ENCODE assay signal across 8 cellular contexts in genomic region chr2:127064642-127065250, GRCh38. TPM values are rescaled to one million over a fixed set of nuclear protein-coding genes. Genes with fewer than 3 reads are reported as not detected.
A peak's percentile ranks its signal among the peaks of the same experiment; 100 is the strongest.
DNase-seq lines count a peak whose midpoint lies in the region; ATAC-seq and TF ChIP-seq lines count a peak whose summit lies in the region.

No MANE protein-coding gene starts in this region.

- DNase-seq in NCI-H460 (ENCODE audit: extremely low read depth, low read depth) (peak; percentile 95), epithelial cell of esophagus (ENCODE audit: low read depth) (peak; percentile 97), myocyte (ENCODE audit: low read depth) (peak; percentile 99), NCI-H2081 (lab: John Stamatoyannopoulos, UW) (no peak)
- peak; percentile 61 for DNase-seq in activated CD8-positive, alpha-beta T cell treated with anti-CD3 and anti-CD28 coated beads, Interleukin-2, amount 10 ng/mL, durations not matched to agents 7 days and 5 days

- ATAC-seq in GM18499 (IDR thresholded peaks at IDR 0.05; ENCODE audit: insufficient read depth, unreplicated experiment) (peak; percentile 81), HG02642 (IDR thresholded peaks at IDR 0.05; ENCODE audit: poor library complexity, unreplicated experiment) (peak; percentile 92)
- ATAC-seq in activated CD8-positive, alpha-beta T cell treated with anti-CD3 and anti-CD28 coated beads, Interleukin-2, amount 10 ng/mL, durations not matched to agents 7 days and 5 days = peak; percentile 68
- peak; percentile 72 for ATAC-seq in stimulated activated memory B cell treated with anti-CD40 and anti-IgM and Interleukin-4, amounts not matched to agents 10 μg/mL and 1 μg/mL and 100 μg/mL, for 72 hours

- POLR2A ChIA-PET in activated CD8-positive, alpha-beta T cell treated with anti-CD3 and anti-CD28 coated beads, Interleukin-2, amount 10 ng/mL, durations not matched to agents 7 days and 5 days (lab: Charles Lee) = interaction anchor here (1.2 to 1.8 kb wide), 2 partner anchors 10 to 16 kb away, joined by 4 read pairs; no protein-coding TSS in a partner anchor

- peaks cover 28% of the 10 kb centered on the region for H3K4me1 Mint-ChIP-seq in activated CD8-positive, alpha-beta T cell treated with anti-CD3 and anti-CD28 coated beads, Interleukin-2, amount 10 ng/mL, durations not matched to agents 7 days and 5 days (ENCODE audit: low read depth)
- peaks cover 38% of the 10 kb centered on the region for H3K4me1 Mint-ChIP-seq in stimulated activated memory B cell treated with anti-CD40 and anti-IgM and Interleukin-4, amounts not matched to agents 10 μg/mL and 1 μg/mL and 100 μg/mL, for 72 hours

- CTCF ChIA-PET in activated CD8-positive, alpha-beta T cell treated with anti-CD3 and anti-CD28 coated beads, Interleukin-2, amount 10 ng/mL, durations not matched to agents 7 days and 5 days (lab: Charles Lee) = interaction anchor here (0.8 to 1.6 kb wide), 2 partner anchors 20 to 35 kb away, joined by 3 to 5 read pairs; no protein-coding TSS in a partner anchor

- no peaks in the 10 kb centered on the region for H3K27me3 Mint-ChIP-seq in activated CD8-positive, alpha-beta T cell treated with anti-CD3 and anti-CD28 coated beads, Interleukin-2, amount 10 ng/mL, durations not matched to agents 7 days and 5 days (ENCODE audit: low read depth)
- H3K27me3 Mint-ChIP-seq in stimulated activated memory B cell treated with anti-CD40 and anti-IgM and Interleukin-4, amounts not matched to agents 10 μg/mL and 1 μg/mL and 100 μg/mL, for 72 hours = no peaks in the 10 kb centered on the region

- H3K4me3 Mint-ChIP-seq in activated CD8-positive, alpha-beta T cell treated with anti-CD3 and anti-CD28 coated beads, Interleukin-2, amount 10 ng/mL, durations not matched to agents 7 days and 5 days = no peak overlapping the region
- no peak overlapping the region for H3K4me3 Mint-ChIP-seq in stimulated activated memory B cell treated with anti-CD40 and anti-IgM and Interleukin-4, amounts not matched to agents 10 μg/mL and 1 μg/mL and 100 μg/mL, for 72 hours

- no peak for TF ChIP-seq CTCF in epithelial cell of esophagus (IDR thresholded peaks at IDR 0.05; ENCODE audit: insufficient read depth, low read depth, low read length, missing control alignments)

- peak overlapping the region; percentile 39 for H3K27ac Mint-ChIP-seq in activated CD8-positive, alpha-beta T cell treated with anti-CD3 and anti-CD28 coated beads, Interleukin-2, amount 10 ng/mL, durations not matched to agents 7 days and 5 days
- H3K27ac Mint-ChIP-seq in stimulated activated memory B cell treated with anti-CD40 and anti-IgM and Interleukin-4, amounts not matched to agents 10 μg/mL and 1 μg/mL and 100 μg/mL, for 72 hours = peak overlapping the region; percentile 79

- H3K9me3 Mint-ChIP-seq in activated CD8-positive, alpha-beta T cell treated with anti-CD3 and anti-CD28 coated beads, Interleukin-2, amount 10 ng/mL, durations not matched to agents 7 days and 5 days (ENCODE audit: insufficient read depth) = no peaks in the 10 kb centered on the region
- no peaks in the 10 kb centered on the region for H3K9me3 Mint-ChIP-seq in stimulated activated memory B cell treated with anti-CD40 and anti-IgM and Interleukin-4, amounts not matched to agents 10 μg/mL and 1 μg/mL and 100 μg/mL, for 72 hours

- no peak overlapping the region for H3K4me3 ChIP-seq in epithelial cell of esophagus (ENCODE audit: low read length)

- H3K36me3 Mint-ChIP-seq in activated CD8-positive, alpha-beta T cell treated with anti-CD3 and anti-CD28 coated beads, Interleukin-2, amount 10 ng/mL, durations not matched to agents 7 days and 5 days (ENCODE audit: low read depth) = peaks cover 29% of the 10 kb centered on the region
- H3K36me3 Mint-ChIP-seq in stimulated activated memory B cell treated with anti-CD40 and anti-IgM and Interleukin-4, amounts not matched to agents 10 μg/mL and 1 μg/mL and 100 μg/mL, for 72 hours = peaks cover 51% of the 10 kb centered on the region

RNA-seq across cellular contexts. Expression of gene BIN1, which starts 42.2 kb away (rescaled TPM):
- 50.7 and 60.4 TPM in 2 replicates for total RNA-seq in NCI-H460 (2014; rRNA removed; shearing (Covaris generic))
- polyA plus RNA-seq in NCI-H460 (2014; cell fraction: nucleus; rRNA removed) = 98.6 and 131 TPM in 2 replicates
- 100 to 1,000 TPM; 125 to 127 TPM for total RNA-seq in activated CD8-positive, alpha-beta T cell treated with anti-CD3 and anti-CD28 coated beads, Interleukin-2, amount 10 ng/mL, durations not matched to agents 7 days and 5 days
- total RNA-seq in myocyte = 3,190 and 3,208 TPM in 2 replicates
- 771 TPM for polyA plus RNA-seq in myocyte (2012)

Comparison
In these comparisons a context has a peak if more than half of its experiments do, and no peak if none do; other contexts are left out.
1. DNase-seq: peak in NCI-H460 (single experiment), activated CD8-positive, alpha-beta T cell treated with anti-CD3 and anti-CD28 coated beads, Interleukin-2, amount 10 ng/mL, durations not matched to agents 7 days and 5 days (single experiment), epithelial cell of esophagus (single experiment) and myocyte (single experiment); none in NCI-H2081 (0 of 2).
2. RNA of gene BIN1, which starts 42.2 kb away (total RNA-seq): 3,190 to 3,208 TPM in myocyte; 125 to 127 TPM in activated CD8-positive, alpha-beta T cell treated with anti-CD3 and anti-CD28 coated beads, Interleukin-2, amount 10 ng/mL, durations not matched to agents 7 days and 5 days and 50.7 to 60.4 TPM in NCI-H460; every median in the first group is over 10 times any median in the second.
3. Peak in every context shown above with its lines, with median percentiles within 50 percentile points of each other: ATAC-seq.